8 cellular contexts compared by ENCODE assay signal in the genomic region with DNA sequence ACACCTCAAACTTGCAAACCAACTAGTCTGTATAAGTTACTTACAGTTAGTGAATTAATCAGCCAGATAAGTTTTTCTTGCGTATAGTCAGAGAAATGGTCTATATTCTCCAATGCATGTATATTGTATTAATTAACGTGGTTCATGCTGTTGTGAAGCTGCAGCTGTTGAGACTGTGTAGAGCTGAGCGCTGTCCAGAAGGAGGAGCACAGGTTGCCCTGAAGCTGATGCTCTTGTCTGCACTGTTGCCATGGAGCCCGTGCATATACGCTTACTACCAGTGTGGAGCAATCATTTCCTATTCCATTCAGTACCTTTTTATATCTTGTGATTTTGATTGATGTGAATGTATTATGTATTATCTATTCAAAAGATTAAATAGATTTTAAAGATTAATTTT.
DNase-seq lines count a peak whose midpoint lies in the region; ATAC-seq and TF ChIP-seq lines count a peak whose summit lies in the region.

No MANE protein-coding gene starts in this region.

- DNase-seq in GM12865 (ENCODE audit: low read depth) (peak; percentile 38), HuH-7.5 (ENCODE audit: low spot score) (peak; percentile 16), T-helper 22 cell (ENCODE audit: low read depth) (peak; percentile 36), ascending aorta (ENCODE audit: low spot score in 2 of 2) (no peak), kidney glomerular epithelial cell (lab: John Stamatoyannopoulos, UW) (no peak)
- DNase-seq in effector CD4-positive, alpha-beta T cell, result peak; percentile 51
- peak; percentile 2 to 21 (median 5) for DNase-seq in stimulated activated CD4-positive, alpha-beta T cell treated with anti-CD3 and anti-CD28 coated beads, TNF-alpha, amount 100 ng/mL, for 24 hours (ENCODE audit: low read depth in 3 of 3)

- H3K36me3 ChIP-seq in ascending aorta, result no peaks in the 10 kb centered on the region

- H3K4me3 ChIP-seq in GM12865 (ENCODE audit: low read depth, low read length) (no peak overlapping the region), ascending aorta (no peak overlapping the region)

- TF ChIP-seq CTCF in GM12865 (IDR thresholded peaks at IDR 0.05; ENCODE audit: insufficient read depth, low read depth, low read length, missing control alignments) (no peak), ascending aorta (IDR thresholded peaks at IDR 0.05) (no peak)

- no peaks in the 10 kb centered on the region for H3K27me3 ChIP-seq in ascending aorta

- intact Hi-C loops in ascending aorta (cut with DNase I), result no loop called here

- no peak for ATAC-seq in HG03520 (IDR thresholded peaks at IDR 0.05; ENCODE audit: unreplicated experiment)

- H3K4me1 ChIP-seq in ascending aorta, result no peaks in the 10 kb centered on the region

- no peaks in the 10 kb centered on the region for H3K9me3 ChIP-seq in ascending aorta

- H3K27ac ChIP-seq in ascending aorta, result no peak overlapping the region

Comparison
In these comparisons a context has a peak if more than half of its experiments do, and no peak if none do; other contexts are left out.
1. DNase-seq: peak in GM12865 (single experiment), HuH-7.5 (single experiment), T-helper 22 cell (single experiment), effector CD4-positive, alpha-beta T cell (single experiment) and stimulated activated CD4-positive, alpha-beta T cell treated with anti-CD3 and anti-CD28 coated beads, TNF-alpha, amount 100 ng/mL, for 24 hours (3 of 3); none in ascending aorta (0 of 2) and kidney glomerular epithelial cell (single experiment).